26 cellular contexts compared by ENCODE assay signal in genomic region chr16:16797239-16797638, GRCh38.
DNase-seq lines count a peak whose midpoint lies in the region; ATAC-seq and TF ChIP-seq lines count a peak whose summit lies in the region.
"Had no signal": no experiment of that assay in that cellular context is flagged by ENCODE, and none has a peak within 500 bp of the region (broad histone marks: within the 10 kb centered on the region; RNA-seq: fewer than 3 reads in every experiment).

No MANE protein-coding gene starts in this region.

- H3K4me3 ChIP-seq in HCT116 (replicated peaks in 1 of 2; ENCODE audit: low read depth in 1 of 2, low read length in 2 of 2) (no peak overlapping the region), OCI-LY7 (ENCODE audit: low read depth, low read length, poor library complexity, severe bottlenecking) (no peak overlapping the region), endodermal cell (ENCODE audit: low read length) (no peak overlapping the region)
- H3K4me3 ChIP-seq: esophagus squamous epithelium had no signal

- no peaks in the 10 kb centered on the region for H3K36me3 Mint-ChIP-seq in endodermal cell (ENCODE audit: low read depth)
- H3K36me3 Mint-ChIP-seq: activated naive CD8-positive, alpha-beta T cell; naive thymus-derived CD4-positive, alpha-beta T cell had no signal

- CTCF ChIA-PET in HCT116 (lab: Charles Lee) (no interaction called here), OCI-LY7 (lab: Charles Lee; ENCODE audit: unreplicated experiment) (no interaction called here)

- RAD21 ChIA-PET in HCT116 (lab: Charles Lee; ENCODE audit: low non-redundant PET in 1 of 2, low total read pairs in 2 of 2, uncharacterized antibody in 2 of 2, unreplicated experiment in 2 of 2): no interaction called here

- no peak overlapping the region for H3K27ac Mint-ChIP-seq in endodermal cell
- H3K27ac Mint-ChIP-seq: activated naive CD8-positive, alpha-beta T cell; effector memory CD8-positive, alpha-beta T cell; naive thymus-derived CD4-positive, alpha-beta T cell had no signal

- H3K4me1 ChIP-seq in HCT116 (ENCODE audit: control insufficient read depth in 1 of 2, insufficient read depth in 2 of 2, low read length in 2 of 2): no peaks in the 10 kb centered on the region
- H3K4me1 ChIP-seq in OCI-LY7 (ENCODE audit: insufficient read depth, low read length, poor library complexity, severe bottlenecking): no peaks in the 10 kb centered on the region
- H3K4me1 ChIP-seq in endodermal cell (ENCODE audit: control insufficient read depth, insufficient read depth, low read length): no peaks in the 10 kb centered on the region
- H3K4me1 ChIP-seq: BE2C, Caco-2, esophagus squamous epithelium, parathyroid adenoma had no signal

- H3K27me3 ChIP-seq in HCT116 (ENCODE audit: insufficient read depth, low read length) (peaks cover 30% of the 10 kb centered on the region), endodermal cell (ENCODE audit: control insufficient read depth, insufficient read depth, low read length, poor library complexity, severe bottlenecking) (peaks cover 55% of the 10 kb centered on the region)
- H3K27me3 ChIP-seq: BE2C, esophagus squamous epithelium had no signal

- no peak for ATAC-seq in HCT116
- ATAC-seq in activated CD4-positive, CD25-positive, alpha-beta regulatory T cell treated with anti-CD3 and anti-CD28 coated beads, Interleukin-2, amount 50 U/mL, for 24 hours: no peak
- no peak for ATAC-seq in GM18498 (IDR thresholded peaks at IDR 0.05; ENCODE audit: unreplicated experiment)
- ATAC-seq in GM18907 (IDR thresholded peaks at IDR 0.05; ENCODE audit: unreplicated experiment): no peak
- ATAC-seq: effector memory CD8-positive, alpha-beta T cell; naive thymus-derived CD4-positive, alpha-beta T cell; Right ventricle myocardium inferior; sciatic nerve had no signal

- TF ChIP-seq POLR2A in HCT116 (IDR thresholded peaks at IDR 0.05; ENCODE audit: borderline replicate concordance, extremely low read depth, insufficient read depth, insufficient read length): no peak

- no peak for TF ChIP-seq RAD21 in HCT116 (IDR thresholded peaks at IDR 0.05; ENCODE audit: low read depth)

- no peak overlapping the region for H3K4me2 ChIP-seq in HCT116 (ENCODE audit: low read length)
- no peak overlapping the region for H3K4me2 ChIP-seq in OCI-LY7 (ENCODE audit: low read length)

- no peak for TF ChIP-seq CTCF in HCT116 (IDR thresholded peaks at IDR 0.05 in 2 of 3, conservative IDR thresholded peaks at IDR 0.05 in 1 of 3; ENCODE audit: borderline replicate concordance in 1 of 3, insufficient read depth in 1 of 3, low read depth in 2 of 3, low read length in 2 of 3)
- no peak for TF ChIP-seq CTCF in OCI-LY7 (conservative IDR thresholded peaks at IDR 0.05; ENCODE audit: low read length)
- TF ChIP-seq CTCF in endodermal cell (conservative IDR thresholded peaks at IDR 0.05): no peak

- H3K27ac ChIP-seq in HCT116 (ENCODE audit: low read depth, low read length): no peak overlapping the region
- no peak overlapping the region for H3K27ac ChIP-seq in OCI-LY7 (ENCODE audit: low read depth, low read length, poor library complexity, severe bottlenecking)
- H3K27ac ChIP-seq in endodermal cell (ENCODE audit: low read depth, low read length): no peak overlapping the region
- H3K27ac ChIP-seq: esophagus squamous epithelium, parathyroid adenoma had no signal

- in situ Hi-C loops in Caki2 (cut with HindIII; ENCODE audit: low pct_unique_long_range_greater_than_20kb, low sequenced_read_pairs): no loop called here

- DNase-seq in Caki2 (ENCODE audit: low read depth): peak; percentile 31
- no peak for DNase-seq in HCT116 (ENCODE audit: low read depth, low spot score)
- peak; percentile 4 for DNase-seq in OCI-LY7 (ENCODE audit: low spot score)
- peak; percentile 63 for DNase-seq in endodermal cell
- no peak for DNase-seq in COR-L47 (lab: John Stamatoyannopoulos, UW)
- DNase-seq: activated CD8-positive, alpha-beta memory T cell treated with anti-CD3 and anti-CD28 coated beads for 24 hours; activated T-cell treated with anti-CD3 and anti-CD28 coated beads, Interleukin-2, amount 50 U/mL, for 48 hours; BE2C; cerebellar nuclear complex; effector memory CD8-positive, alpha-beta T cell; esophagus squamous epithelium; KG1; mesenchymal stem cell; naive thymus-derived CD4-positive, alpha-beta T cell; NCI-H1105; NCI-H2029 treated with DMSO at 0.1 percent for 48 hours; NCI-H510A; T-helper 1 cell had no signal

- H3K4me3 Mint-ChIP-seq in endodermal cell: no peak overlapping the region
- H3K4me3 Mint-ChIP-seq: activated naive CD8-positive, alpha-beta T cell; effector memory CD8-positive, alpha-beta T cell; naive thymus-derived CD4-positive, alpha-beta T cell had no signal

- BruUV-seq in HCT116 (replicated peaks; lab: Mats Ljungman, UMichigan): no TSS peak
- no TSS peak for BruUV-seq in OCI-LY7 (replicated peaks; lab: Mats Ljungman, UMichigan)

- H3K9me2 ChIP-seq in HCT116 (ENCODE audit: insufficient read depth) (no peaks in the 10 kb centered on the region), OCI-LY7 (ENCODE audit: insufficient read depth, low read length) (no peaks in the 10 kb centered on the region)

- H4K20me1 ChIP-seq in HCT116 (ENCODE audit: insufficient read depth): no peaks in the 10 kb centered on the region; the same call in 1 of the 2 replicates
- H4K20me1 ChIP-seq in OCI-LY7 (ENCODE audit: insufficient read depth, low read length): no peaks in the 10 kb centered on the region

- H3K9me3 Mint-ChIP-seq in endodermal cell: peaks cover under 1% of the 10 kb centered on the region
- H3K9me3 Mint-ChIP-seq: effector memory CD8-positive, alpha-beta T cell had no signal

- H3K4me1 Mint-ChIP-seq in endodermal cell: no peaks in the 10 kb centered on the region
- H3K4me1 Mint-ChIP-seq: naive thymus-derived CD4-positive, alpha-beta T cell had no signal

- intact Hi-C loops in HCT116 (cut with micrococcal nuclease) (no loop called here), OCI-LY7 (cut with micrococcal nuclease; ENCODE audit: unreplicated experiment) (no loop called here)

- H2AFZ ChIP-seq in HCT116 (ENCODE audit: low read depth, low read length, poor library complexity, severe bottlenecking) (no peak overlapping the region), OCI-LY7 (ENCODE audit: low read length) (no peak overlapping the region)
- H2AFZ ChIP-seq: parathyroid adenoma had no signal

- H3K9me3 ChIP-seq in HCT116 (ENCODE audit: control insufficient read depth in 1 of 2, insufficient read depth in 1 of 2, low read depth in 1 of 2, low read length in 2 of 2) (no peaks in the 10 kb centered on the region), OCI-LY7 (ENCODE audit: low read length) (no peaks in the 10 kb centered on the region), endodermal cell (ENCODE audit: control insufficient read depth, low read length) (peaks cover under 1% of the 10 kb centered on the region)
- H3K9me3 ChIP-seq: BE2C, Caco-2, esophagus squamous epithelium had no signal

- no peaks in the 10 kb centered on the region for H3K36me3 ChIP-seq in HCT116 (ENCODE audit: control insufficient read depth in 1 of 2, insufficient read depth in 2 of 2, low read length in 2 of 2)
- no peaks in the 10 kb centered on the region for H3K36me3 ChIP-seq in OCI-LY7 (ENCODE audit: insufficient read depth, low read length)
- no peaks in the 10 kb centered on the region for H3K36me3 ChIP-seq in endodermal cell (ENCODE audit: control insufficient read depth, insufficient read depth, low read length)
- H3K36me3 ChIP-seq: BE2C, esophagus squamous epithelium had no signal

- H3K79me2 ChIP-seq in HCT116 (ENCODE audit: insufficient read depth, low read length): no peaks in the 10 kb centered on the region
- no peaks in the 10 kb centered on the region for H3K79me2 ChIP-seq in OCI-LY7 (ENCODE audit: insufficient read depth, low read depth, low read length)
- H3K79me2 ChIP-seq: parathyroid adenoma had no signal

- WGBS in endodermal cell (ENCODE audit: insufficient coverage in 1 of 2, insufficient read length in 1 of 2), 2 experiments: 23% methylated on average over 1 of the region's 2 CpGs; no CpG with 5 or more reads in 1 of the 2 experiments

- POLR2A ChIA-PET in HCT116 (lab: Charles Lee): no interaction called here
- POLR2A ChIA-PET in OCI-LY7 (lab: Charles Lee): no interaction called here

- H3K9ac ChIP-seq in HCT116 (ENCODE audit: low read length) (no peak overlapping the region), endodermal cell (ENCODE audit: extremely low read depth, low read length, poor library complexity, severe bottlenecking) (no peak overlapping the region)
- H3K9ac ChIP-seq: parathyroid adenoma had no signal

- peaks cover 56% of the 10 kb centered on the region for H3K27me3 Mint-ChIP-seq in endodermal cell (ENCODE audit: insufficient read depth)

TF ChIP-seq in HCT116, 20 proteins besides CTCF, POLR2A, EP300 and RAD21 (continues in another document):
- TF ChIP-seq ZBTB33 (IDR thresholded peaks at IDR 0.05; ENCODE audit: extremely low read depth, insufficient replicate concordance, low read length): no peak

Comparison
In these comparisons a context has a peak if more than half of its experiments do, and no peak if none do; other contexts are left out.
1. DNase-seq: peak in Caki2 (single experiment), OCI-LY7 (single experiment) and endodermal cell (single experiment); none in HCT116 (single experiment) and COR-L47 (single experiment).